ENCODE assay signal across 8 cellular contexts in genomic region chr15:48810414-48811324, GRCh38. TPM values are rescaled to one million over a fixed set of nuclear protein-coding genes. Genes with fewer than 3 reads are reported as not detected.
A peak's percentile ranks its signal among the peaks of the same experiment; 100 is the strongest.
DNase-seq lines count a peak whose midpoint lies in the region; ATAC-seq and TF ChIP-seq lines count a peak whose summit lies in the region.

TSS of gene CEP152 (minus strand) at chr15:48811069. CDS start at chr15:48805649, 5,420 bp downstream.

- H3K9ac ChIP-seq in adipocyte (ENCODE audit: low read length), result peak within 1 kb of the TSS; percentile 82

- H3K27ac Mint-ChIP-seq in T-cell, result peak within 1 kb of the TSS; percentile 70 to 87

- no peaks in the 10 kb centered on the region for H3K9me3 Mint-ChIP-seq in T-cell

- peak in 1 of 2 donors; percentile 42 for TF ChIP-seq POLR2A in heart left ventricle (IDR thresholded peaks at IDR 0.05)
- peak in 1 of 4 donors; percentile 48 for TF ChIP-seq POLR2A in upper lobe of left lung (IDR thresholded peaks at IDR 0.05)

- H3K27me3 Mint-ChIP-seq in T-cell, result peaks cover 5% of the 10 kb centered on the region in 2 donors

- DNase-seq in GM13977 (ENCODE audit: low spot score) (peak; percentile 89), NCI-H146 (lab: John Stamatoyannopoulos, UW) (peak; percentile 99), T-cell (peak; percentile 94 to 99 (median 97)), adipocyte (ENCODE audit: low read depth) (peak; percentile 99), heart left ventricle (peak; percentile 96 to 98 (median 97)), pons (ENCODE audit: low spot score) (peak; percentile 97), upper lobe of left lung (peak; percentile 97 to 100)

- H3K4me3 ChIP-seq in adipocyte (ENCODE audit: low read length) (peak within 1 kb of the TSS; percentile 97), heart left ventricle (peak within 1 kb of the TSS; percentile 22 to 83 (median 72)), upper lobe of left lung (peak within 1 kb of the TSS; percentile 92 to 98 (median 96))

- peak within 1 kb of the TSS in 4 of 12 donors; percentile 0 to 60 (median 24) for H3K27ac ChIP-seq in heart left ventricle
- peak within 1 kb of the TSS; percentile 23 to 82 (median 64) for H3K27ac ChIP-seq in upper lobe of left lung

- H3K4me1 ChIP-seq in adipocyte (ENCODE audit: control insufficient read depth, insufficient read depth, low read length) (peaks cover 11% of the 10 kb centered on the region), heart left ventricle (peaks cover 0 to 25% (median 15%) of the 10 kb centered on the region in 12 donors), upper lobe of left lung (peaks cover 8 to 19% (median 12%) of the 10 kb centered on the region in 4 donors)

- H3K4me3 Mint-ChIP-seq in T-cell, result peak within 1 kb of the TSS; percentile 81 to 97 (median 94)

- CTCF ChIA-PET in T-cell (lab: Charles Lee), result interaction anchor here in 1 of 2 donors (0.6 to 1.6 kb wide), 10 partner anchors 10 to 1614 kb away, joined by 3 to 13 read pairs (median 4); partner anchors contain the start of genes COPS2 and EID1

- H3K27me3 ChIP-seq in adipocyte (replicated peaks; ENCODE audit: control insufficient read depth, insufficient read depth, low read length), result no peaks in the 10 kb centered on the region
- no peaks in the 10 kb centered on the region for H3K27me3 ChIP-seq in heart left ventricle
- H3K27me3 ChIP-seq in upper lobe of left lung, result no peaks in the 10 kb centered on the region

- TF ChIP-seq CTCF in GM13977 (IDR thresholded peaks at IDR 0.05; ENCODE audit: extremely low read depth, insufficient read depth, missing control alignments) (no peak), heart left ventricle (IDR thresholded peaks at IDR 0.05) (no peak), upper lobe of left lung (IDR thresholded peaks at IDR 0.05) (peak in 1 of 6 experiments; percentile 21)

- H3K9me3 ChIP-seq in adipocyte (ENCODE audit: control insufficient read depth, low read length), result no peaks in the 10 kb centered on the region
- no peaks in the 10 kb centered on the region for H3K9me3 ChIP-seq in heart left ventricle
- H3K9me3 ChIP-seq in upper lobe of left lung, result no peaks in the 10 kb centered on the region

- TF ChIP-seq EP300 in upper lobe of left lung (IDR thresholded peaks at IDR 0.05), result no peak

- intact Hi-C loops in heart left ventricle (cut with DNase I), result no loop called here

- peak; percentile 96 for ATAC-seq in HG02870 (IDR thresholded peaks at IDR 0.05; ENCODE audit: unreplicated experiment)
- peak; percentile 94 to 99 (median 96) for ATAC-seq in T-cell (replicated peaks in 1 of 4)
- peak; percentile 97 to 99 (median 98) for ATAC-seq in heart left ventricle
- ATAC-seq in upper lobe of left lung (ENCODE audit: low FRiP score in 2 of 2), result peak; percentile 99

- no peaks in the 10 kb centered on the region for H3K36me3 Mint-ChIP-seq in T-cell

- no peaks in the 10 kb centered on the region for H3K36me3 ChIP-seq in adipocyte (ENCODE audit: control insufficient read depth, insufficient read depth, low read length, severe bottlenecking)
- H3K36me3 ChIP-seq in heart left ventricle, result no peaks in the 10 kb centered on the region
- H3K36me3 ChIP-seq in upper lobe of left lung, result no peaks in the 10 kb centered on the region

- POLR2A ChIA-PET in T-cell (lab: Charles Lee), result interaction anchor here (0.6 to 2.2 kb wide), 4 partner anchors 9 to 810 kb away, joined by 3 to 11 read pairs (median 4); partner anchors contain the start of genes DTWD1 (in 1 of the 2), EID1 (in 1 of the 2) and FAM227B (in 1 of the 2)

- 1 to 2% (median 1%) methylated on average over 22 to 51 of the region's 51 CpGs for WGBS in heart left ventricle, 4 donors
- WGBS in upper lobe of left lung, 2 donors, result 1% methylated on average over 25 to 48 of the region's 51 CpGs

- in situ Hi-C loops in GM13977 (cut with MboI; ENCODE audit: low pct_unique_long_range_greater_than_20kb, low sequenced_read_pairs, unreplicated experiment), result loop anchor here (25.0 kb wide), 1 partner anchor 448 kb away; no protein-coding TSS in a partner anchor

- H3K4me1 Mint-ChIP-seq in T-cell, result peaks cover 22 to 39% (median 32%) of the 10 kb centered on the region in 3 donors

RNA-seq across cellular contexts. Expression of gene CEP152, which starts in this region (rescaled TPM):
- 10 to 100 TPM in 3 of 5 donors, 1 to 10 TPM in 2; 6.6 to 11.4 (median 10.3) TPM for total RNA-seq in T-cell
- 1 to 10 TPM in 7 of 9 donors, under 1 TPM in 2; 0.90 to 3.2 (median 1.8) TPM for total RNA-seq in heart left ventricle
- 1 to 10 TPM in 1 of 2 donors, under 1 TPM in 1; 0.61 to 1.6 TPM for polyA plus RNA-seq in heart left ventricle
- total RNA-seq in upper lobe of left lung, result 10 to 100 TPM in 3 of 6 donors, 1 to 10 TPM in 3; 2.3 to 58.9 (median 8.4) TPM
